In the genomic region with DNA sequence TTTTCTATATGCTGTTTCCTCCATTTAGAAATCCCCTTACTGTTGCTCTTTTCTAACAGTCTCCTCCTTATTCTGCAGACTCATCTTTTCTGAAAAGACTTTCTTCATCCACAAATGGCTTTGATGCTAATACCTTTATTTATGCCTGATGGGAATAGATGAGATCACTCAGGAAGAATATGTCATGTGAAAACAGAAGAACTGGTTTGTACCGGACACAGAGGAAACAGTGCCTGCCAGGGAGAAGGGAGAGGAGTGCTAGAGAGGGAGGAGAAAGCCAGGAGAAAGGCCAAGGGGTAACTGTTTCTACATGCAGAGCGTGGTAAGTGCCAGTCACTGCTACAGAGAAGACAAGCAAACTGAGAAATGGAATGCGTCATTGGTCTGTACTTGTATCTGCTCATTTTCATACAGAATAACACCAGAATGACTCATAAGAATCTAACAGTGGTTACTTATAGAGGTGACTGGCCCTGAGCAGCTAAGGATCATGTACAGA, we compare ENCODE assay signal across 1 cellular context.
TF ChIP-seq lines count a peak whose summit lies in the region.

No MANE protein-coding gene starts in this region.

TF ChIP-seq in K562, 482 proteins besides CTCF, POLR2A, EP300 and RAD21 (continued from another document and continues in another):
- TF ChIP-seq, protein P1, sequence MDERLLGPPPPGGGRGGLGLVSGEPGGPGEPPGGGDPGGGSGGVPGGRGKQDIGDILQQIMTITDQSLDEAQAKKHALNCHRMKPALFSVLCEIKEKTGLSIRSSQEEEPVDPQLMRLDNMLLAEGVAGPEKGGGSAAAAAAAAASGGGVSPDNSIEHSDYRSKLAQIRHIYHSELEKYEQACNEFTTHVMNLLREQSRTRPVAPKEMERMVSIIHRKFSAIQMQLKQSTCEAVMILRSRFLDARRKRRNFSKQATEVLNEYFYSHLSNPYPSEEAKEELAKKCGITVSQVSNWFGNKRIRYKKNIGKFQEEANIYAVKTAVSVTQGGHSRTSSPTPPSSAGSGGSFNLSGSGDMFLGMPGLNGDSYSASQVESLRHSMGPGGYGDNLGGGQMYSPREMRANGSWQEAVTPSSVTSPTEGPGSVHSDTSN (CRISPR knock-in tag; IDR thresholded peaks at IDR 0.05; ENCODE audit: low read depth), result no peak
- TF ChIP-seq, protein P1 (tag; conservative IDR thresholded peaks at IDR 0.05; ENCODE audit: low read depth), result 0 out of 2 replicates have a peak, but pooled peaks have one; percentile 33
- TF ChIP-seq ZNF324 (CRISPR knock-in tag; IDR thresholded peaks at IDR 0.05) (no peak), HNRNPL (IDR thresholded peaks at IDR 0.05; ENCODE audit: low read depth, low read length) (no peak), ZNF668 (CRISPR knock-in tag; IDR thresholded peaks at IDR 0.05) (no peak), NR3C1 (CRISPR knock-in tag; IDR thresholded peaks at IDR 0.05) (no peak), ZNF277 (CRISPR knock-in tag; IDR thresholded peaks at IDR 0.05; ENCODE audit: borderline replicate concordance) (no peak), ATF1 (CRISPR knock-in tag; IDR thresholded peaks at IDR 0.05) (no peak), ATF1 (tag; IDR thresholded peaks at IDR 0.05) (peak; percentile 42; the same call in 1 of the 2 replicates), MEF2D (tag; conservative IDR thresholded peaks at IDR 0.05; ENCODE audit: low read depth) (no peak), MEIS2 (IDR thresholded peaks at IDR 0.05; ENCODE audit: partially characterized antibody) (peak; percentile 38), FOXP4 (CRISPR knock-in tag; IDR thresholded peaks at IDR 0.05; ENCODE audit: borderline replicate concordance) (no peak), ARID1B (IDR thresholded peaks at IDR 0.05) (no peak; the same call in 1 of the 2 replicates), DPF2 (IDR thresholded peaks at IDR 0.05) (no peak), KDM1A (IDR thresholded peaks at IDR 0.05) (no peak), ZBTB12 (CRISPR knock-in tag; IDR thresholded peaks at IDR 0.05) (no peak), ELF2 (CRISPR knock-in tag; IDR thresholded peaks at IDR 0.05) (no peak), SRSF3 (IDR thresholded peaks at IDR 0.05; ENCODE audit: insufficient read depth, low read length) (no peak), MCM3 (IDR thresholded peaks at IDR 0.05) (no peak), ZNF407 (IDR thresholded peaks at IDR 0.05; ENCODE audit: low read depth) (no peak), RFX5 (IDR thresholded peaks at IDR 0.05; ENCODE audit: low read depth, low read length) (no peak), NCOA2 (IDR thresholded peaks at IDR 0.05; ENCODE audit: partially characterized antibody in 2 of 2) (no peak), ZNF282 (CRISPR knock-in tag; IDR thresholded peaks at IDR 0.05) (no peak), DEAF1 (CRISPR knock-in tag; IDR thresholded peaks at IDR 0.05) (no peak), TCF3 (CRISPR knock-in tag; IDR thresholded peaks at IDR 0.05) (no peak), C11orf30 (IDR thresholded peaks at IDR 0.05; ENCODE audit: low read depth) (peak; percentile 80), CBX1 (IDR thresholded peaks at IDR 0.05; ENCODE audit: low read depth) (no peak), FUS (optimal IDR thresholded peaks at IDR 0.05; ENCODE audit: low read depth, low read length) (no peak), NUFIP1 (IDR thresholded peaks at IDR 0.05; ENCODE audit: partially characterized antibody) (no peak), ZNF316 (IDR thresholded peaks at IDR 0.05) (peak; percentile 82), ZNF133 (CRISPR knock-in tag; IDR thresholded peaks at IDR 0.05) (no peak), GABPB2 (CRISPR knock-in tag; conservative IDR thresholded peaks at IDR 0.05) (no peak), POLR2B (IDR thresholded peaks at IDR 0.05; ENCODE audit: low read depth, partially characterized antibody) (no peak)
- TF ChIP-seq, protein P2, sequence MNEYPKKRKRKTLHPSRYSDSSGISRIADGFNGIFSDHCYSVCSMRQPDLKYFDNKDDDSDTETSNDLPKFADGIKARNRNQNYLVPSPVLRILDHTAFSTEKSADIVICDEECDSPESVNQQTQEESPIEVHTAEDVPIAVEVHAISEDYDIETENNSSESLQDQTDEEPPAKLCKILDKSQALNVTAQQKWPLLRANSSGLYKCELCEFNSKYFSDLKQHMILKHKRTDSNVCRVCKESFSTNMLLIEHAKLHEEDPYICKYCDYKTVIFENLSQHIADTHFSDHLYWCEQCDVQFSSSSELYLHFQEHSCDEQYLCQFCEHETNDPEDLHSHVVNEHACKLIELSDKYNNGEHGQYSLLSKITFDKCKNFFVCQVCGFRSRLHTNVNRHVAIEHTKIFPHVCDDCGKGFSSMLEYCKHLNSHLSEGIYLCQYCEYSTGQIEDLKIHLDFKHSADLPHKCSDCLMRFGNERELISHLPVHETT (CRISPR knock-in tag; conservative IDR thresholded peaks at IDR 0.05 in 1 of 2, IDR thresholded peaks at IDR 0.05 in 1 of 2), result no peak
- TF ChIP-seq, protein P3, sequence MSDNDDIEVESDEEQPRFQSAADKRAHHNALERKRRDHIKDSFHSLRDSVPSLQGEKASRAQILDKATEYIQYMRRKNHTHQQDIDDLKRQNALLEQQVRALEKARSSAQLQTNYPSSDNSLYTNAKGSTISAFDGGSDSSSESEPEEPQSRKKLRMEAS (CRISPR knock-in tag; IDR thresholded peaks at IDR 0.05), result no peak
- TF ChIP-seq, protein P4, sequence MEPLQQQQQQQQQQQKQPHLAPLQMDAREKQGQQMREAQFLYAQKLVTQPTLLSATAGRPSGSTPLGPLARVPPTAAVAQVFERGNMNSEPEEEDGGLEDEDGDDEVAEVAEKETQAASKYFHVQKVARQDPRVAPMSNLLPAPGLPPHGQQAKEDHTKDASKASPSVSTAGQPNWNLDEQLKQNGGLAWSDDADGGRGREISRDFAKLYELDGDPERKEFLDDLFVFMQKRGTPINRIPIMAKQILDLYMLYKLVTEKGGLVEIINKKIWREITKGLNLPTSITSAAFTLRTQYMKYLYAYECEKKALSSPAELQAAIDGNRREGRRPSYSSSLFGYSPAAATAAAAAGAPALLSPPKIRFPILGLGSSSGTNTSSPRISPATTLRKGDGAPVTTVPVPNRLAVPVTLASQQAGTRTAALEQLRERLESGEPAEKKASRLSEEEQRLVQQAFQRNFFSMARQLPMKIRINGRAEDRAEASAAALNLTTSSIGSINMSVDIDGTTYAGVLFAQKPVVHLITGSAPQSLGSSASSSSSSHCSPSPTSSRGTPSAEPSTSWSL (CRISPR knock-in tag; IDR thresholded peaks at IDR 0.05; ENCODE audit: borderline replicate concordance), result no peak
- TF ChIP-seq, protein P5, sequence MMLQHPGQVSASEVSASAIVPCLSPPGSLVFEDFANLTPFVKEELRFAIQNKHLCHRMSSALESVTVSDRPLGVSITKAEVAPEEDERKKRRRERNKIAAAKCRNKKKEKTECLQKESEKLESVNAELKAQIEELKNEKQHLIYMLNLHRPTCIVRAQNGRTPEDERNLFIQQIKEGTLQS (IDR thresholded peaks at IDR 0.05), result peak; percentile 60
- TF ChIP-seq, protein P5 (CRISPR knock-in tag; conservative IDR thresholded peaks at IDR 0.05), result no peak
